ENCODE assay signal across 8 cellular contexts in genomic region chr1:228938248-228938891, GRCh38.
DNase-seq lines count a peak whose midpoint lies in the region; ATAC-seq, FAIRE-seq and TF ChIP-seq lines count a peak whose summit lies in the region.

No MANE protein-coding gene starts in this region.

- 49 to 50% methylated on average over 13 of the region's 13 CpGs for WGBS in pancreas, 2 donors

- intact Hi-C loops in CD8-positive, alpha-beta T cell (cut with DNase I, micrococcal nuclease): no loop called here
- intact Hi-C loops in dorsolateral prefrontal cortex (cut with DNase I) (no loop called here), pancreas (cut with DNase I) (no loop called here)

- peak overlapping the region; percentile 66 for H3K4me3 Mint-ChIP-seq in CD8-positive, alpha-beta T cell

- H3K9me3 ChIP-seq in CD8-positive, alpha-beta T cell (ENCODE audit: low read length): no peaks in the 10 kb centered on the region
- no peaks in the 10 kb centered on the region for H3K9me3 ChIP-seq in pancreas

- peaks cover 48% of the 10 kb centered on the region for H3K4me1 Mint-ChIP-seq in CD8-positive, alpha-beta T cell (ENCODE audit: low read depth)

- peaks cover 42% of the 10 kb centered on the region for H3K4me1 ChIP-seq in CD8-positive, alpha-beta T cell (ENCODE audit: insufficient read depth, low read length)
- no peaks in the 10 kb centered on the region for H3K4me1 ChIP-seq in pancreas

- TF ChIP-seq CTCF in CD8-positive, alpha-beta T cell (IDR thresholded peaks at IDR 0.05): no peak
- TF ChIP-seq CTCF in dorsolateral prefrontal cortex (IDR thresholded peaks at IDR 0.05 in 54 of 56, conservative IDR thresholded peaks at IDR 0.05 in 2 of 56; ENCODE audit: low read depth in 1 of 56, partially characterized antibody in 56 of 56): peak in 1 of 56 donors; percentile 16
- no peak for TF ChIP-seq CTCF in pancreas (IDR thresholded peaks at IDR 0.05)

- POLR2A ChIA-PET in CD8-positive, alpha-beta T cell (lab: Charles Lee): interaction anchor here (1.0 to 1.1 kb wide), 2 partner anchors 20 to 190 kb away, joined by 3 to 4 read pairs; no protein-coding TSS in a partner anchor

- H3K27ac Mint-ChIP-seq in CD8-positive, alpha-beta T cell: peak overlapping the region; percentile 91

- no peaks in the 10 kb centered on the region for H3K27me3 Mint-ChIP-seq in CD8-positive, alpha-beta T cell (ENCODE audit: low read depth)

- H3K36me3 Mint-ChIP-seq in CD8-positive, alpha-beta T cell: no peaks in the 10 kb centered on the region

- peak; percentile 94 for ATAC-seq in CD8-positive, alpha-beta T cell
- peak in 3 of 4 donors; percentile 61 to 73 (median 71) for ATAC-seq in pancreas
- ATAC-seq in HG02623 (IDR thresholded peaks at IDR 0.05; ENCODE audit: unreplicated experiment): no peak
- ATAC-seq in GM18517 (IDR thresholded peaks at IDR 0.05; ENCODE audit: unreplicated experiment): no peak
- ATAC-seq in GM18873 (IDR thresholded peaks at IDR 0.05; ENCODE audit: low FRiP score, unreplicated experiment): no peak

- DNase-seq in CD8-positive, alpha-beta T cell: peak in 6 of 7 experiments; percentile 29 to 75 (median 34)
- peak; percentile 39 for DNase-seq in NCI-H510A treated with DMSO at 0.1 percent for 48 hours (lab: John Stamatoyannopoulos, UW)
- peak in 1 of 10 donors; percentile 34 for DNase-seq in dorsolateral prefrontal cortex
- no peak for DNase-seq in pancreas
- no peak for DNase-seq in stimulated activated CD4-positive, alpha-beta T cell treated with anti-CD3 and anti-CD28 coated beads, Interleukin-2, amount 100 ng/mL, for 48 hours

- no peaks in the 10 kb centered on the region for H3K9me3 Mint-ChIP-seq in CD8-positive, alpha-beta T cell

- no peak for FAIRE-seq in pancreas (lab: Jason Lieb, UNC)

- peak overlapping the region; percentile 8 for H3K4me3 ChIP-seq in CD8-positive, alpha-beta T cell (ENCODE audit: low read depth, low read length)
- H3K4me3 ChIP-seq in dorsolateral prefrontal cortex: peak overlapping the region in 1 of 59 donors; percentile 20
- H3K4me3 ChIP-seq in pancreas: no peak overlapping the region

- no peaks in the 10 kb centered on the region for H3K36me3 ChIP-seq in CD8-positive, alpha-beta T cell (ENCODE audit: insufficient read depth, low read length)
- H3K36me3 ChIP-seq in pancreas: no peaks in the 10 kb centered on the region

- CTCF ChIA-PET in CD8-positive, alpha-beta T cell (lab: Charles Lee): interaction anchor here (1.8 kb wide), 1 partner anchor 289 kb away, joined by 8 read pairs; no protein-coding TSS in a partner anchor

- no peak overlapping the region for H3K27ac ChIP-seq in CD8-positive, alpha-beta T cell (ENCODE audit: low read depth, low read length)
- H3K27ac ChIP-seq in dorsolateral prefrontal cortex (peak overlapping the region in 58 of 59 donors; percentile 25 to 94 (median 85)), pancreas (peak overlapping the region in 3 of 4 donors; percentile 10 to 41 (median 39))

- no peaks in the 10 kb centered on the region for H3K27me3 ChIP-seq in CD8-positive, alpha-beta T cell (ENCODE audit: insufficient read depth, low read length)
- H3K27me3 ChIP-seq in dorsolateral prefrontal cortex (no peaks in the 10 kb centered on the region), pancreas (no peaks in the 10 kb centered on the region)

Comparison
In these comparisons a context has a peak if more than half of its experiments do, and no peak if none do; other contexts are left out.
1. ATAC-seq: peak in CD8-positive, alpha-beta T cell (single experiment) and pancreas (3 of 4); none in HG02623 (single experiment), GM18517 (single experiment) and GM18873 (single experiment).
2. DNase-seq: peak in CD8-positive, alpha-beta T cell (6 of 7) and NCI-H510A treated with DMSO at 0.1 percent for 48 hours (single experiment); none in pancreas (0 of 6) and stimulated activated CD4-positive, alpha-beta T cell treated with anti-CD3 and anti-CD28 coated beads, Interleukin-2, amount 100 ng/mL, for 48 hours (0 of 2).